In genomic region chr16:72246423-72246822, GRCh38 we compare ENCODE assay signal across 13 cellular contexts.
DNase-seq lines count a peak whose midpoint lies in the region; ATAC-seq and TF ChIP-seq lines count a peak whose summit lies in the region.
"Had no signal": no experiment of that assay in that cellular context is flagged by ENCODE, and none has a peak within 500 bp of the region (broad histone marks: within the 10 kb centered on the region; RNA-seq: fewer than 3 reads in every experiment).

No MANE protein-coding gene starts in this region.

- H3K27ac Mint-ChIP-seq in stimulated activated naive CD8-positive, alpha-beta T cell treated with anti-CD3 and anti-CD28 coated beads, Interleukin-15, amount 100 ng/mL, for 72 hours, result peak overlapping the region; percentile 75
- no peak overlapping the region for H3K27ac Mint-ChIP-seq in neural progenitor cell
- H3K27ac Mint-ChIP-seq: activated CD4-positive, alpha-beta T cell treated with anti-CD3 and anti-CD28 coated beads for 36 hours; activated naive CD4-positive, alpha-beta T cell treated with anti-CD3 and anti-CD28 coated beads, Interleukin-2, amount 50 U/mL, for 24 hours had no signal

- H3K9me3 Mint-ChIP-seq in stimulated activated naive CD8-positive, alpha-beta T cell treated with anti-CD3 and anti-CD28 coated beads, Interleukin-15, amount 100 ng/mL, for 72 hours, result no peaks in the 10 kb centered on the region
- H3K9me3 Mint-ChIP-seq in neural progenitor cell, result no peaks in the 10 kb centered on the region
- H3K9me3 Mint-ChIP-seq: activated naive CD4-positive, alpha-beta T cell treated with anti-CD3 and anti-CD28 coated beads, Interleukin-2, amount 50 U/mL, for 24 hours had no signal

- H3K4me1 Mint-ChIP-seq in stimulated activated naive CD8-positive, alpha-beta T cell treated with anti-CD3 and anti-CD28 coated beads, Interleukin-15, amount 100 ng/mL, for 72 hours, result peaks cover 8% of the 10 kb centered on the region
- H3K4me1 Mint-ChIP-seq in neural progenitor cell, result peaks cover 3% of the 10 kb centered on the region

- H3F3A ChIP-seq in neural progenitor cell (ENCODE audit: low read depth), result no peaks in the 10 kb centered on the region

- no peaks in the 10 kb centered on the region for H3K4me1 ChIP-seq in mucosa of descending colon (ENCODE audit: low read depth)
- H3K4me1 ChIP-seq in neural progenitor cell, result peaks cover 20% of the 10 kb centered on the region

- no peaks in the 10 kb centered on the region for H3K9me3 ChIP-seq in mucosa of descending colon
- no peaks in the 10 kb centered on the region for H3K9me3 ChIP-seq in neural progenitor cell (ENCODE audit: low read depth)
- H3K9me3 ChIP-seq: sigmoid colon, tibial artery had no signal

- peak; percentile 49 for ATAC-seq in stimulated activated naive CD8-positive, alpha-beta T cell treated with anti-CD3 and anti-CD28 coated beads, Interleukin-15, amount 100 ng/mL, for 72 hours
- no peak for ATAC-seq in stimulated activated naive CD8-positive, alpha-beta T cell treated with anti-CD3 and anti-CD28 coated beads, Interleukin-15, Interleukin-2, amounts not matched to agents 100 U/mL and 50 U/mL, for 24 hours
- ATAC-seq in GM21737 (IDR thresholded peaks at IDR 0.05; ENCODE audit: unreplicated experiment), result peak; percentile 96
- peak; percentile 90 for ATAC-seq in HG03175 (IDR thresholded peaks at IDR 0.05; ENCODE audit: unreplicated experiment)
- ATAC-seq in mucosa of descending colon, result peak; percentile 17
- ATAC-seq: activated CD4-positive, alpha-beta T cell treated with anti-CD3 and anti-CD28 coated beads for 36 hours had no signal

- peaks cover 2% of the 10 kb centered on the region for H3K36me3 Mint-ChIP-seq in neural progenitor cell
- H3K36me3 Mint-ChIP-seq: activated naive CD4-positive, alpha-beta T cell treated with anti-CD3 and anti-CD28 coated beads, Interleukin-2, amount 50 U/mL, for 24 hours had no signal

- H4K20me1 ChIP-seq in neural progenitor cell (ENCODE audit: low read depth), result no peaks in the 10 kb centered on the region

- H3K4me3 Mint-ChIP-seq in stimulated activated naive CD8-positive, alpha-beta T cell treated with anti-CD3 and anti-CD28 coated beads, Interleukin-15, amount 100 ng/mL, for 72 hours, result no peak overlapping the region
- no peak overlapping the region for H3K4me3 Mint-ChIP-seq in neural progenitor cell
- H3K4me3 Mint-ChIP-seq: activated CD4-positive, alpha-beta T cell treated with anti-CD3 and anti-CD28 coated beads for 36 hours; activated naive CD4-positive, alpha-beta T cell treated with anti-CD3 and anti-CD28 coated beads, Interleukin-2, amount 50 U/mL, for 24 hours had no signal

- H3K4me2 ChIP-seq in neural progenitor cell, result no peak overlapping the region

- no peak for DNase-seq in stimulated activated naive CD8-positive, alpha-beta T cell treated with anti-CD3 and anti-CD28 coated beads, Interleukin-15, amount 100 ng/mL, for 72 hours
- no peak for DNase-seq in stimulated activated naive CD8-positive, alpha-beta T cell treated with anti-CD3 and anti-CD28 coated beads, Interleukin-15, Interleukin-2, amounts not matched to agents 100 U/mL and 50 U/mL, for 24 hours
- no peak for DNase-seq in mucosa of descending colon
- DNase-seq in NCI-H187 treated with DMSO at 0.1 percent for 48 hours (lab: John Stamatoyannopoulos, UW), result no peak
- no peak for DNase-seq in neural progenitor cell (ENCODE audit: low spot score)
- no peak for DNase-seq in activated effector memory CD4-positive, alpha-beta T cell treated with anti-CD3 and anti-CD28 coated beads, Interleukin-2, amount 50 U/mL, for 16 hours
- DNase-seq: activated CD4-positive, alpha-beta T cell treated with anti-CD3 and anti-CD28 coated beads for 36 hours; NCI-H1436; sigmoid colon; tibial artery had no signal

- intact Hi-C loops in mucosa of descending colon (cut with DNase I, micrococcal nuclease), result no loop called here

- H3K27ac ChIP-seq in neural progenitor cell, result no peak overlapping the region
- H3K27ac ChIP-seq: tibial artery had no signal

- H3K27me3 ChIP-seq in neural progenitor cell, result no peaks in the 10 kb centered on the region
- H3K27me3 ChIP-seq: sigmoid colon, tibial artery had no signal

- no peaks in the 10 kb centered on the region for H3K27me3 Mint-ChIP-seq in stimulated activated naive CD8-positive, alpha-beta T cell treated with anti-CD3 and anti-CD28 coated beads, Interleukin-15, amount 100 ng/mL, for 72 hours
- no peaks in the 10 kb centered on the region for H3K27me3 Mint-ChIP-seq in neural progenitor cell (ENCODE audit: insufficient read depth, low read depth)
- H3K27me3 Mint-ChIP-seq: activated CD4-positive, alpha-beta T cell treated with anti-CD3 and anti-CD28 coated beads for 36 hours; activated naive CD4-positive, alpha-beta T cell treated with anti-CD3 and anti-CD28 coated beads, Interleukin-2, amount 50 U/mL, for 24 hours had no signal

- H3K36me3 ChIP-seq in mucosa of descending colon (ENCODE audit: low read depth), result no peaks in the 10 kb centered on the region
- H3K36me3 ChIP-seq in neural progenitor cell, result no peaks in the 10 kb centered on the region
- H3K36me3 ChIP-seq: sigmoid colon, tibial artery had no signal

- no peak overlapping the region for H2AFZ ChIP-seq in neural progenitor cell (replicated peaks)

- H3K79me2 ChIP-seq in neural progenitor cell (ENCODE audit: low read depth), result no peaks in the 10 kb centered on the region

- H3K9ac ChIP-seq in neural progenitor cell, result no peak overlapping the region

- TF ChIP-seq CTCF in mucosa of descending colon (IDR thresholded peaks at IDR 0.05) (no peak), neural progenitor cell (IDR thresholded peaks at IDR 0.05) (no peak)

- H3K4me3 ChIP-seq in mucosa of descending colon, result no peak overlapping the region
- H3K4me3 ChIP-seq in neural progenitor cell, result no peak overlapping the region
- H3K4me3 ChIP-seq: sigmoid colon, tibial artery had no signal
